ENCODE assay signal across 23 cellular contexts in genomic region chr2:37448342-37449120, GRCh38.
A peak's percentile ranks its signal among the peaks of the same experiment; 100 is the strongest.
DNase-seq lines count a peak whose midpoint lies in the region; ATAC-seq, FAIRE-seq and TF ChIP-seq lines count a peak whose summit lies in the region.
"Had no signal": no experiment of that assay in that cellular context is flagged by ENCODE, and none has a peak within 500 bp of the region (broad histone marks: within the 10 kb centered on the region; RNA-seq: fewer than 3 reads in every experiment).

No MANE protein-coding gene starts in this region.

- H3K36me3 ChIP-seq in bronchial epithelial cell (ENCODE audit: control insufficient read depth, insufficient read depth, low read length): no peaks in the 10 kb centered on the region
- H3K36me3 ChIP-seq in pancreas: no peaks in the 10 kb centered on the region
- H3K36me3 ChIP-seq: BLaER1 had no signal

- no peak for DNase-seq in activated naive CD4-positive, alpha-beta T cell treated with anti-CD3 and anti-CD28 coated beads, Interleukin-2, amount 10 ng/mL, durations not matched to agents 7 days and 5 days
- DNase-seq in bronchial epithelial cell (ENCODE audit: low read depth) (peak; percentile 48), mesothelial cell of epicardium (ENCODE audit: low spot score in 2 of 2, unreplicated experiment in 2 of 2) (no peak), pancreas (no peak), ureter (ENCODE audit: low spot score) (no peak)
- no peak for DNase-seq in activated CD4-positive, alpha-beta T cell treated with anti-CD3 and anti-CD28 coated beads, Interleukin-2, amount 50 U/mL, for 1 hour
- DNase-seq in stimulated activated CD8-positive, alpha-beta memory T cell treated with anti-CD3 and anti-CD28 coated beads, Interleukin-4, amount 100 ng/mL, for 48 hours: no peak
- DNase-seq: Caco-2; CD4-positive, CD25-positive, alpha-beta regulatory T cell; CD8-positive, alpha-beta T cell; DMS153; DND-41; GM23248; H7; HCEC 1CT had no signal

- FAIRE-seq in bronchial epithelial cell (lab: Jason Lieb, UNC): no peak
- peak; percentile 26 for FAIRE-seq in pancreas (lab: Jason Lieb, UNC)
- FAIRE-seq: A204.1, G401.6, GM12892, H1 had no signal

- no peaks in the 10 kb centered on the region for H3K9me3 Mint-ChIP-seq in activated naive CD4-positive, alpha-beta T cell treated with anti-CD3 and anti-CD28 coated beads, Interleukin-2, amount 50 U/mL, for 24 hours
- peaks cover 5% of the 10 kb centered on the region for H3K9me3 Mint-ChIP-seq in activated naive CD4-positive, alpha-beta T cell treated with anti-CD3 and anti-CD28 coated beads, Interleukin-2, amount 10 ng/mL, durations not matched to agents 7 days and 5 days
- peaks cover 4% of the 10 kb centered on the region for H3K9me3 Mint-ChIP-seq in mesothelial cell of epicardium

- H3K9me3 ChIP-seq in pancreas: no peaks in the 10 kb centered on the region
- H3K9me3 ChIP-seq: BLaER1, Caco-2 had no signal

- ATAC-seq in pancreas: no peak
- ATAC-seq: CD8-positive, alpha-beta T cell had no signal

- no peak for TF ChIP-seq CTCF in bronchial epithelial cell (IDR thresholded peaks at IDR 0.05; ENCODE audit: insufficient read depth, low read length, severe bottlenecking)
- no peak for TF ChIP-seq CTCF in mesothelial cell of epicardium (IDR thresholded peaks at IDR 0.05; ENCODE audit: unreplicated experiment)
- TF ChIP-seq CTCF in pancreas (IDR thresholded peaks at IDR 0.05): no peak

- peak overlapping the region; percentile 41 for H3K27ac Mint-ChIP-seq in activated naive CD4-positive, alpha-beta T cell treated with anti-CD3 and anti-CD28 coated beads, Interleukin-2, amount 50 U/mL, for 24 hours
- no peak overlapping the region for H3K27ac Mint-ChIP-seq in activated naive CD4-positive, alpha-beta T cell treated with anti-CD3 and anti-CD28 coated beads, Interleukin-2, amount 10 ng/mL, durations not matched to agents 7 days and 5 days
- peak overlapping the region; percentile 54 for H3K27ac Mint-ChIP-seq in mesothelial cell of epicardium
- H3K27ac Mint-ChIP-seq: B cell; CD8-positive, alpha-beta T cell had no signal

- H3K4me1 ChIP-seq in pancreas: no peaks in the 10 kb centered on the region
- H3K4me1 ChIP-seq: BLaER1, Caco-2 had no signal

- WGBS in pancreas, 2 donors: 74 to 82% methylated on average over 3 of the region's 3 CpGs

- H3K4me3 Mint-ChIP-seq in activated naive CD4-positive, alpha-beta T cell treated with anti-CD3 and anti-CD28 coated beads, Interleukin-2, amount 50 U/mL, for 24 hours: no peak overlapping the region
- no peak overlapping the region for H3K4me3 Mint-ChIP-seq in activated naive CD4-positive, alpha-beta T cell treated with anti-CD3 and anti-CD28 coated beads, Interleukin-2, amount 10 ng/mL, durations not matched to agents 7 days and 5 days
- no peak overlapping the region for H3K4me3 Mint-ChIP-seq in mesothelial cell of epicardium
- H3K4me3 Mint-ChIP-seq: B cell; CD4-positive, CD25-positive, alpha-beta regulatory T cell; CD8-positive, alpha-beta T cell had no signal

- intact Hi-C loops in pancreas (cut with DNase I): no loop called here

- H3K4me1 Mint-ChIP-seq in activated naive CD4-positive, alpha-beta T cell treated with anti-CD3 and anti-CD28 coated beads, Interleukin-2, amount 50 U/mL, for 24 hours: peaks cover 21% of the 10 kb centered on the region
- H3K4me1 Mint-ChIP-seq in activated naive CD4-positive, alpha-beta T cell treated with anti-CD3 and anti-CD28 coated beads, Interleukin-2, amount 10 ng/mL, durations not matched to agents 7 days and 5 days: peaks cover 12% of the 10 kb centered on the region
- peaks cover 33% of the 10 kb centered on the region for H3K4me1 Mint-ChIP-seq in mesothelial cell of epicardium

- no peak overlapping the region for H3K27ac ChIP-seq in pancreas
- H3K27ac ChIP-seq: 22Rv1, BLaER1, GM23248 had no signal

- H3K27me3 Mint-ChIP-seq in activated naive CD4-positive, alpha-beta T cell treated with anti-CD3 and anti-CD28 coated beads, Interleukin-2, amount 50 U/mL, for 24 hours: no peaks in the 10 kb centered on the region
- peaks cover 10% of the 10 kb centered on the region for H3K27me3 Mint-ChIP-seq in activated naive CD4-positive, alpha-beta T cell treated with anti-CD3 and anti-CD28 coated beads, Interleukin-2, amount 10 ng/mL, durations not matched to agents 7 days and 5 days
- H3K27me3 Mint-ChIP-seq in mesothelial cell of epicardium (ENCODE audit: low read depth): no peaks in the 10 kb centered on the region

- CTCF ChIA-PET in activated naive CD4-positive, alpha-beta T cell treated with anti-CD3 and anti-CD28 coated beads, Interleukin-2, amount 10 ng/mL, durations not matched to agents 7 days and 5 days (lab: Charles Lee): no interaction called here

- H3K4me3 ChIP-seq in bronchial epithelial cell (ENCODE audit: low read depth, low read length): no peak overlapping the region
- H3K4me3 ChIP-seq in pancreas: no peak overlapping the region
- H3K4me3 ChIP-seq: BLaER1, GM23248 had no signal

- no peaks in the 10 kb centered on the region for H3K27me3 ChIP-seq in bronchial epithelial cell (ENCODE audit: control insufficient read depth, insufficient read depth, low read length)
- H3K27me3 ChIP-seq in pancreas: peaks cover 0 to under 1% (median 0%) of the 10 kb centered on the region in 4 donors
- H3K27me3 ChIP-seq: BLaER1 had no signal

- H3K36me3 Mint-ChIP-seq in activated naive CD4-positive, alpha-beta T cell treated with anti-CD3 and anti-CD28 coated beads, Interleukin-2, amount 50 U/mL, for 24 hours: peaks cover 2% of the 10 kb centered on the region
- peaks cover 7% of the 10 kb centered on the region for H3K36me3 Mint-ChIP-seq in activated naive CD4-positive, alpha-beta T cell treated with anti-CD3 and anti-CD28 coated beads, Interleukin-2, amount 10 ng/mL, durations not matched to agents 7 days and 5 days
- H3K36me3 Mint-ChIP-seq in mesothelial cell of epicardium: no peaks in the 10 kb centered on the region
- H3K36me3 Mint-ChIP-seq: CD4-positive, CD25-positive, alpha-beta regulatory T cell; CD8-positive, alpha-beta T cell had no signal
